Comparison of ENCODE assay signal across 25 cellular contexts in genomic region chr1:60052634-60053033, GRCh38. TPM values are rescaled to one million over a fixed set of nuclear protein-coding genes. Genes with fewer than 3 reads are reported as not detected.
A peak's percentile ranks its signal among the peaks of the same experiment; 100 is the strongest.
DNase-seq lines count a peak whose midpoint lies in the region; ATAC-seq, FAIRE-seq and TF ChIP-seq lines count a peak whose summit lies in the region.
"Had no signal": no experiment of that assay in that cellular context is flagged by ENCODE, and none has a peak within 500 bp of the region (broad histone marks: within the 10 kb centered on the region; RNA-seq: fewer than 3 reads in every experiment).

No MANE protein-coding gene starts in this region.

- peaks cover 0 to 7% of the 10 kb centered on the region in 2 experiments; a peak in 2 of 4 replicates for H3K4me1 ChIP-seq in SK-N-SH (ENCODE audit: control insufficient read depth in 1 of 2, insufficient read depth in 2 of 2, low read depth in 1 of 2, low read length in 1 of 2)

- peak in 1 of 2 experiments; percentile 74; a peak in 2 of 4 replicates for TF ChIP-seq EP300 in SK-N-SH (IDR thresholded peaks at IDR 0.05; ENCODE audit: borderline replicate concordance in 1 of 2, low read depth in 1 of 2, low read length in 1 of 2)

- no peaks in the 10 kb centered on the region for H4K20me1 ChIP-seq in SK-N-SH (ENCODE audit: insufficient read depth)

- H3K9me2 ChIP-seq in SK-N-SH, result no peaks in the 10 kb centered on the region

- no peak overlapping the region for H2AFZ ChIP-seq in SK-N-SH (ENCODE audit: low read depth)

- POLR2A ChIA-PET in SK-N-SH (lab: Yijun Ruan, JAX), result interaction anchor here (1.2 kb wide), 1 partner anchor 62 kb away, joined by 4 read pairs; no protein-coding TSS in a partner anchor

- no peaks in the 10 kb centered on the region for H3K27me3 ChIP-seq in SK-N-SH (ENCODE audit: insufficient read depth)

- TF ChIP-seq RAD21 in SK-N-SH (IDR thresholded peaks at IDR 0.05; ENCODE audit: low read length), result peak; percentile 4; the same call in 1 of the 2 replicates

- peak overlapping the region in 1 of 2 experiments; percentile 64; a peak in 2 of 4 replicates for H3K27ac ChIP-seq in SK-N-SH (ENCODE audit: low read depth in 2 of 2, low read length in 1 of 2)

- H3F3A ChIP-seq in SK-N-SH (replicated peaks; ENCODE audit: insufficient read depth), result no peaks in the 10 kb centered on the region

- ATAC-seq in SK-N-SH treated with all-trans-retinoic acid at 6 μM for 48 hours (no peak), HG02678 (IDR thresholded peaks at IDR 0.05; ENCODE audit: unreplicated experiment) (no peak)
- ATAC-seq in stimulated activated naive CD8-positive, alpha-beta T cell treated with anti-CD3 and anti-CD28 coated beads, Interleukin-15, Interleukin-2, amounts not matched to agents 100 U/mL and 50 U/mL, for 24 hours, result no peak
- ATAC-seq: Panc1 had no signal

- FAIRE-seq in frontal cortex (lab: Jason Lieb, UNC), result no peak
- FAIRE-seq: A204.1, G401.6, GM12892 had no signal

- no peaks in the 10 kb centered on the region for H3K79me2 ChIP-seq in SK-N-SH (ENCODE audit: insufficient read depth)

- no peaks in the 10 kb centered on the region for H3K36me3 ChIP-seq in SK-N-SH (replicated peaks in 1 of 2; ENCODE audit: control insufficient read depth in 1 of 2, insufficient read depth in 2 of 2, low read length in 1 of 2)

- CTCF ChIA-PET in SK-N-SH (lab: Yijun Ruan, JAX), result interaction anchor here (0.6 to 2.1 kb wide), 7 partner anchors 8 to 802 kb away, joined by 3 to 14 read pairs (median 5); no protein-coding TSS in a partner anchor

- peaks cover 10% of the 10 kb centered on the region for H3K9me3 ChIP-seq in SK-N-SH

- TF ChIP-seq CTCF in SK-N-SH (IDR thresholded peaks at IDR 0.05) (no peak), fibroblast of villous mesenchyme (IDR thresholded peaks at IDR 0.05; ENCODE audit: insufficient read depth, low read depth, low read length) (no peak)

- H3K9ac ChIP-seq in SK-N-SH, result no peak overlapping the region

- no peak overlapping the region for H3K4me2 ChIP-seq in SK-N-SH

- DNase-seq in SK-N-SH, result peak; percentile 56
- peak; percentile 95 to 97 for DNase-seq in NCI-H524 (lab: John Stamatoyannopoulos, UW)
- peak; percentile 13 for DNase-seq in fibroblast of villous mesenchyme (ENCODE audit: low read depth)
- DNase-seq in superior temporal gyrus (ENCODE audit: extremely low spot score), result peak; percentile 27
- no peak for DNase-seq in stimulated activated naive CD8-positive, alpha-beta T cell treated with anti-CD3 and anti-CD28 coated beads, Interleukin-15, Interleukin-2, amounts not matched to agents 100 U/mL and 50 U/mL, for 24 hours
- DNase-seq in frontal cortex (ENCODE audit: low spot score in 2 of 2), result no peak
- DNase-seq: CD4-positive, alpha-beta T cell; COR-L47; GOT3; Kasumi-1; NCI-H1048; NCI-H1417 treated with DMSO at 0.1 percent for 48 hours; NCI-H2029 treated with DMSO at 0.1 percent for 48 hours; NCI-H446; NCI-H748 treated with DMSO at 0.1 percent for 48 hours; SIG-M5; T-helper 1 cell had no signal

- H3K4me3 ChIP-seq in SK-N-SH (ENCODE audit: low read depth in 2 of 2, low read length in 1 of 2) (no peak overlapping the region; a peak in 1 of 4 replicates), fibroblast of villous mesenchyme (ENCODE audit: low read depth, low read length) (no peak overlapping the region)

- WGBS in SK-N-SH (ENCODE audit: low lambda C conversion rate), result 35% methylated on average over 5 of the region's 8 CpGs

TF ChIP-seq in SK-N-SH, 30 proteins besides CTCF, POLR2A, EP300 and RAD21:
- no peak for TF ChIP-seq YY1 (IDR thresholded peaks at IDR 0.05; ENCODE audit: low read depth)
- TF ChIP-seq GATA2 (CRISPR knock-in tag; IDR thresholded peaks at IDR 0.05), result peak; percentile 92
- peak; percentile 24 for TF ChIP-seq CHD2 (IDR thresholded peaks at IDR 0.05; ENCODE audit: low read length, partially characterized antibody)
- TF ChIP-seq MXI1 (IDR thresholded peaks at IDR 0.05; ENCODE audit: low read depth, low read length), result 0 out of 2 replicates have a peak, but pooled peaks have one; percentile 22
- peak; percentile 47; the same call in 1 of the 2 replicates for TF ChIP-seq RCOR1 (IDR thresholded peaks at IDR 0.05; ENCODE audit: low read length)

TF ChIP-seq in SK-N-SH treated with all-trans-retinoic acid at 6 μM for 48 hours, 23 proteins besides CTCF, POLR2A, EP300 and RAD21:
- no peak for TF ChIP-seq BACH2 (CRISPR knock-in tag; IDR thresholded peaks at IDR 0.05; ENCODE audit: borderline replicate concordance)
- no peak for TF ChIP-seq ZFP30 (CRISPR knock-in tag; IDR thresholded peaks at IDR 0.05)
- no peak for TF ChIP-seq CSRNP3 (CRISPR knock-in tag; IDR thresholded peaks at IDR 0.05)
- no peak for TF ChIP-seq CREB5 (CRISPR knock-in tag; IDR thresholded peaks at IDR 0.05; ENCODE audit: low read depth)
- no peak for TF ChIP-seq CSDC2 (CRISPR knock-in tag; IDR thresholded peaks at IDR 0.05)
- TF ChIP-seq ZC3H10 (CRISPR knock-in tag; IDR thresholded peaks at IDR 0.05), result no peak
- TF ChIP-seq ESRRG (CRISPR knock-in tag; IDR thresholded peaks at IDR 0.05), result no peak
- TF ChIP-seq PATZ1 (CRISPR knock-in tag; IDR thresholded peaks at IDR 0.05; ENCODE audit: borderline replicate concordance), result no peak
- no peak for TF ChIP-seq SNAI2 (CRISPR knock-in tag; IDR thresholded peaks at IDR 0.05)

RNA-seq across cellular contexts. Expression of gene C1orf87, which starts 20.9 kb away (rescaled TPM):
- polyA plus RNA-seq in SK-N-SH (2012; rRNA removed), result not detected in 2 replicates
- polyA plus RNA-seq in SK-N-SH (2012; cell fraction: cytosol; rRNA removed), result not detected in 2 replicates
- polyA plus RNA-seq in SK-N-SH (2012; cell fraction: nucleus; rRNA removed), result not detected in 2 replicates
- not detected in 2 replicates for total RNA-seq in fibroblast of villous mesenchyme
- not detected for total RNA-seq in frontal cortex
- total RNA-seq: CD4-positive, alpha-beta T cell; MCF 10A had no signal
- polyA plus RNA-seq: BJ had no signal

Comparison
In these comparisons a context has a peak if more than half of its experiments do, and no peak if none do; other contexts are left out.
1. DNase-seq: peak in SK-N-SH (single experiment), NCI-H524 (2 of 2), fibroblast of villous mesenchyme (single experiment) and superior temporal gyrus (single experiment); none in stimulated activated naive CD8-positive, alpha-beta T cell treated with anti-CD3 and anti-CD28 coated beads, Interleukin-15, Interleukin-2, amounts not matched to agents 100 U/mL and 50 U/mL, for 24 hours (single experiment) and frontal cortex (0 of 2).